In genomic region chr18:44324361-44324760, GRCh38 we compare ENCODE assay signal across 1 cellular context.
TF ChIP-seq lines count a peak whose summit lies in the region.

No MANE protein-coding gene starts in this region.

TF ChIP-seq in neural cell, 6 proteins besides CTCF, POLR2A, EP300 and RAD21 (continued from another document):
- no peak for TF ChIP-seq REST (IDR thresholded peaks at IDR 0.05; ENCODE audit: borderline replicate concordance)
